ENCODE assay signal across 1 cellular context in the genomic region with DNA sequence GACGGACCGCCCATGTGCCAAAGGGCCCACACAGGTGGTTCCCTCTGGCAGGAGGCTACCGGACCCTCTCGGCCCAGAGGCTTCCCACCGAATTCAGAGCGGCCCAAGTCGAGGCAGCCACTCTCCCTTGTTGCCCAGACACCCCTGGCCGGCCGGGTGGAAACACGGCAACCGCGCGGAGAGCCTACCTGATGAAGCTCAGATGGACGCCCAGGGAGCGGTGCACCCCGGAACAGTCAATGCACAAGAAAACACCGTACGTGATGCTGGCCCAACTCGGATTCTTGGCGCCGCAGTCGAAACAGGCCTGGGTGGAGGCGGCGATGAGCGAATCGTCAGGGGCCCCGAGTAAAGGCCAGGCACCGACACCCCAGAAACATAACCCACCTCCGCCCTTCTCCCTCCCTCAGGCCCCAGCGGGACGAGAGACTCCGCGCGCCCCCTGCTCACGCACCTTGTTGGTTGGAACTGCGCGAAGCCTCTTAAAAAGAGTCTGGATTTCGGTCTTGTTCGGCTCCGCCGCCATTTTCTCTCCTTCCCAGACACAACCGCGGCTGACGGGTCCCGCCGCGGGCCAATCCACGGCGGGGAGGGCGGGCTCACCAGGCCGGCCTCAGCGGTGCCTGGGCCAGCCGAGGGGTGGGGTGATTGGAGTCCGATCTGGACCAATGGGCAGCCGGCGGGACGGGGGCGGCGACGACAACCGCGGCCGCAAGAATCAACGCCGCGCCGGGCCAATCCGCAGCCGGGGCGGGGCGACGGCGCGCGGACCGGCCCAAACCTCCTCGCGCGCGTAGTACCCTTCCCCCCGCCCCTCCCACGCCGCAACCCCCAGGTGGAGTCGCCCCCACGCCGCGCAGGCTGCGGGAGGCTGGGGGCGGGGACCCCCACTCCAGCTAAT.
A peak's percentile ranks its signal among the peaks of the same experiment; 100 is the strongest.
TF ChIP-seq lines count a peak whose summit lies in the region.

A gene (minus strand): TSS at position 552 of the 901 bp plus-strand sequence. CDS start 26 bp downstream, at position 526.

TF ChIP-seq in SK-N-SH, 30 proteins besides CTCF, POLR2A, EP300 and RAD21 (continued from another document):
- TF ChIP-seq, protein P1, sequence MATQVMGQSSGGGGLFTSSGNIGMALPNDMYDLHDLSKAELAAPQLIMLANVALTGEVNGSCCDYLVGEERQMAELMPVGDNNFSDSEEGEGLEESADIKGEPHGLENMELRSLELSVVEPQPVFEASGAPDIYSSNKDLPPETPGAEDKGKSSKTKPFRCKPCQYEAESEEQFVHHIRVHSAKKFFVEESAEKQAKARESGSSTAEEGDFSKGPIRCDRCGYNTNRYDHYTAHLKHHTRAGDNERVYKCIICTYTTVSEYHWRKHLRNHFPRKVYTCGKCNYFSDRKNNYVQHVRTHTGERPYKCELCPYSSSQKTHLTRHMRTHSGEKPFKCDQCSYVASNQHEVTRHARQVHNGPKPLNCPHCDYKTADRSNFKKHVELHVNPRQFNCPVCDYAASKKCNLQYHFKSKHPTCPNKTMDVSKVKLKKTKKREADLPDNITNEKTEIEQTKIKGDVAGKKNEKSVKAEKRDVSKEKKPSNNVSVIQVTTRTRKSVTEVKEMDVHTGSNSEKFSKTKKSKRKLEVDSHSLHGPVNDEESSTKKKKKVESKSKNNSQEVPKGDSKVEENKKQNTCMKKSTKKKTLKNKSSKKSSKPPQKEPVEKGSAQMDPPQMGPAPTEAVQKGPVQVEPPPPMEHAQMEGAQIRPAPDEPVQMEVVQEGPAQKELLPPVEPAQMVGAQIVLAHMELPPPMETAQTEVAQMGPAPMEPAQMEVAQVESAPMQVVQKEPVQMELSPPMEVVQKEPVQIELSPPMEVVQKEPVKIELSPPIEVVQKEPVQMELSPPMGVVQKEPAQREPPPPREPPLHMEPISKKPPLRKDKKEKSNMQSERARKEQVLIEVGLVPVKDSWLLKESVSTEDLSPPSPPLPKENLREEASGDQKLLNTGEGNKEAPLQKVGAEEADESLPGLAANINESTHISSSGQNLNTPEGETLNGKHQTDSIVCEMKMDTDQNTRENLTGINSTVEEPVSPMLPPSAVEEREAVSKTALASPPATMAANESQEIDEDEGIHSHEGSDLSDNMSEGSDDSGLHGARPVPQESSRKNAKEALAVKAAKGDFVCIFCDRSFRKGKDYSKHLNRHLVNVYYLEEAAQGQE (IDR thresholded peaks at IDR 0.05; ENCODE audit: low read depth, low read length): 0 out of 2 replicates have a peak, but pooled peaks have one; percentile 5
- TF ChIP-seq RFX5 (IDR thresholded peaks at IDR 0.05; ENCODE audit: low read length) (peak; percentile 50; the same call in 1 of the 2 replicates), MEF2A (IDR thresholded peaks at IDR 0.05; ENCODE audit: borderline replicate concordance, low read depth) (no peak), CHD2 (IDR thresholded peaks at IDR 0.05; ENCODE audit: low read length, partially characterized antibody) (peak; percentile 71), FOXM1 (IDR thresholded peaks at IDR 0.05; ENCODE audit: low read depth) (no peak), NRF1 (IDR thresholded peaks at IDR 0.05; ENCODE audit: low read depth, low read length) (no peak)
- TF ChIP-seq, protein P2, sequence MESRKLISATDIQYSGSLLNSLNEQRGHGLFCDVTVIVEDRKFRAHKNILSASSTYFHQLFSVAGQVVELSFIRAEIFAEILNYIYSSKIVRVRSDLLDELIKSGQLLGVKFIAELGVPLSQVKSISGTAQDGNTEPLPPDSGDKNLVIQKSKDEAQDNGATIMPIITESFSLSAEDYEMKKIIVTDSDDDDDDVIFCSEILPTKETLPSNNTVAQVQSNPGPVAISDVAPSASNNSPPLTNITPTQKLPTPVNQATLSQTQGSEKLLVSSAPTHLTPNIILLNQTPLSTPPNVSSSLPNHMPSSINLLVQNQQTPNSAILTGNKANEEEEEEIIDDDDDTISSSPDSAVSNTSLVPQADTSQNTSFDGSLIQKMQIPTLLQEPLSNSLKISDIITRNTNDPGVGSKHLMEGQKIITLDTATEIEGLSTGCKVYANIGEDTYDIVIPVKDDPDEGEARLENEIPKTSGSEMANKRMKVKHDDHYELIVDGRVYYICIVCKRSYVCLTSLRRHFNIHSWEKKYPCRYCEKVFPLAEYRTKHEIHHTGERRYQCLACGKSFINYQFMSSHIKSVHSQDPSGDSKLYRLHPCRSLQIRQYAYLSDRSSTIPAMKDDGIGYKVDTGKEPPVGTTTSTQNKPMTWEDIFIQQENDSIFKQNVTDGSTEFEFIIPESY (IDR thresholded peaks at IDR 0.05; ENCODE audit: borderline replicate concordance, low read depth): no peak
- TF ChIP-seq, protein P3, sequence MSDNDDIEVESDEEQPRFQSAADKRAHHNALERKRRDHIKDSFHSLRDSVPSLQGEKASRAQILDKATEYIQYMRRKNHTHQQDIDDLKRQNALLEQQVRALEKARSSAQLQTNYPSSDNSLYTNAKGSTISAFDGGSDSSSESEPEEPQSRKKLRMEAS (IDR thresholded peaks at IDR 0.05; ENCODE audit: low read depth): no peak
- TF ChIP-seq, protein P4, sequence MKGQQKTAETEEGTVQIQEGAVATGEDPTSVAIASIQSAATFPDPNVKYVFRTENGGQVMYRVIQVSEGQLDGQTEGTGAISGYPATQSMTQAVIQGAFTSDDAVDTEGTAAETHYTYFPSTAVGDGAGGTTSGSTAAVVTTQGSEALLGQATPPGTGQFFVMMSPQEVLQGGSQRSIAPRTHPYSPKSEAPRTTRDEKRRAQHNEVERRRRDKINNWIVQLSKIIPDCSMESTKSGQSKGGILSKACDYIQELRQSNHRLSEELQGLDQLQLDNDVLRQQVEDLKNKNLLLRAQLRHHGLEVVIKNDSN (IDR thresholded peaks at IDR 0.05; ENCODE audit: borderline replicate concordance, low read depth): no peak
- TF ChIP-seq, protein P5, sequence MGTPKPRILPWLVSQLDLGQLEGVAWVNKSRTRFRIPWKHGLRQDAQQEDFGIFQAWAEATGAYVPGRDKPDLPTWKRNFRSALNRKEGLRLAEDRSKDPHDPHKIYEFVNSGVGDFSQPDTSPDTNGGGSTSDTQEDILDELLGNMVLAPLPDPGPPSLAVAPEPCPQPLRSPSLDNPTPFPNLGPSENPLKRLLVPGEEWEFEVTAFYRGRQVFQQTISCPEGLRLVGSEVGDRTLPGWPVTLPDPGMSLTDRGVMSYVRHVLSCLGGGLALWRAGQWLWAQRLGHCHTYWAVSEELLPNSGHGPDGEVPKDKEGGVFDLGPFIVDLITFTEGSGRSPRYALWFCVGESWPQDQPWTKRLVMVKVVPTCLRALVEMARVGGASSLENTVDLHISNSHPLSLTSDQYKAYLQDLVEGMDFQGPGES (IDR thresholded peaks at IDR 0.05; ENCODE audit: low read depth, low read length): peak; percentile 36; the same call in 1 of the 2 replicates
- TF ChIP-seq, protein P6, sequence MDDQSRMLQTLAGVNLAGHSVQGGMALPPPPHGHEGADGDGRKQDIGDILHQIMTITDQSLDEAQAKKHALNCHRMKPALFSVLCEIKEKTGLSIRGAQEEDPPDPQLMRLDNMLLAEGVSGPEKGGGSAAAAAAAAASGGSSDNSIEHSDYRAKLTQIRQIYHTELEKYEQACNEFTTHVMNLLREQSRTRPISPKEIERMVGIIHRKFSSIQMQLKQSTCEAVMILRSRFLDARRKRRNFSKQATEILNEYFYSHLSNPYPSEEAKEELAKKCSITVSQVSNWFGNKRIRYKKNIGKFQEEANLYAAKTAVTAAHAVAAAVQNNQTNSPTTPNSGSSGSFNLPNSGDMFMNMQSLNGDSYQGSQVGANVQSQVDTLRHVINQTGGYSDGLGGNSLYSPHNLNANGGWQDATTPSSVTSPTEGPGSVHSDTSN (IDR thresholded peaks at IDR 0.05): peak; percentile 84
